In genomic region chr12:71639341-71639760, GRCh38 we compare ENCODE assay signal across 8 cellular contexts. TPM values are rescaled to one million over a fixed set of nuclear protein-coding genes. Genes with fewer than 3 reads are reported as not detected.
DNase-seq lines count a peak whose midpoint lies in the region; ATAC-seq, FAIRE-seq and TF ChIP-seq lines count a peak whose summit lies in the region.

No MANE protein-coding gene starts in this region.

- TF ChIP-seq RAD21 in A549 (conservative IDR thresholded peaks at IDR 0.05 in 1 of 2, IDR thresholded peaks at IDR 0.05 in 1 of 2), result no peak

- H3K27ac ChIP-seq in A549, result no peak overlapping the region

- CTCF ChIA-PET in A549 (lab: Yijun Ruan, JAX), result interaction anchor here (0.7 to 2.7 kb wide), 2 partner anchors 12 to 107 kb away, joined by 3 to 18 read pairs; no protein-coding TSS in a partner anchor

- WGBS in A549 (ENCODE audit: missing lambda C conversion rate), result 87% methylated on average over 2 of the region's 2 CpGs

- no peak for TF ChIP-seq EP300 in A549 (IDR thresholded peaks at IDR 0.05)

- peak; percentile 94 for ATAC-seq in A549
- ATAC-seq in GM21737 (IDR thresholded peaks at IDR 0.05; ENCODE audit: unreplicated experiment), result no peak
- ATAC-seq in GM18868 (IDR thresholded peaks at IDR 0.05; ENCODE audit: unreplicated experiment), result no peak
- no peak for ATAC-seq in HG03439 (IDR thresholded peaks at IDR 0.05; ENCODE audit: unreplicated experiment)

- FAIRE-seq in A549 (lab: Jason Lieb, UNC), result no peak
- peak; percentile 40 for FAIRE-seq in GM12891 (lab: Jason Lieb, UNC)

- TF ChIP-seq CTCF in A549 (IDR thresholded peaks at IDR 0.05), result peak; percentile 28; the same call in 2 of the 3 replicates
- TF ChIP-seq CTCF in NB4 (IDR thresholded peaks at IDR 0.05; ENCODE audit: low read depth, low read length), result peak; percentile 27
- TF ChIP-seq CTCF in fibroblast of mammary gland (conservative IDR thresholded peaks at IDR 0.05; ENCODE audit: control insufficient read depth, insufficient read depth, low read depth, low read length), result peak; percentile 13

- no peak overlapping the region for H3K4me3 ChIP-seq in A549
- no peak overlapping the region for H3K4me3 ChIP-seq in NB4 (ENCODE audit: low read depth, low read length)
- no peak overlapping the region for H3K4me3 ChIP-seq in fibroblast of mammary gland (ENCODE audit: control insufficient read depth, low read depth, low read length)

- peak; percentile 13 to 39 for DNase-seq in A549 (ENCODE audit: low read depth in 1 of 2, low spot score in 1 of 2)
- DNase-seq in GM12891 (ENCODE audit: insufficient read length, low spot score), result no peak
- peak; percentile 30 for DNase-seq in NB4 (ENCODE audit: low read depth)
- DNase-seq in fibroblast of mammary gland (ENCODE audit: low read depth), result no peak
- no peak for DNase-seq in T-helper 2 cell

- no peaks in the 10 kb centered on the region for H3K9me3 ChIP-seq in A549

- no peaks in the 10 kb centered on the region for H3K4me1 ChIP-seq in A549

- H3K4me2 ChIP-seq in A549, result no peak overlapping the region

- TF ChIP-seq POLR2A in A549 (IDR thresholded peaks at IDR 0.05; ENCODE audit: low read length), result no peak
- TF ChIP-seq POLR2A in GM12891 (IDR thresholded peaks at IDR 0.05; ENCODE audit: low read depth, low read length), result no peak
- TF ChIP-seq POLR2A in NB4 (IDR thresholded peaks at IDR 0.05; ENCODE audit: extremely low read depth, insufficient read length), result no peak

- POLR2A ChIA-PET in A549 (lab: Yijun Ruan, JAX), result no interaction called here

TF ChIP-seq in A549, 52 proteins besides CTCF, POLR2A, EP300 and RAD21:
- TF ChIP-seq SMC3 (IDR thresholded peaks at IDR 0.05) (0 out of 3 replicates have a peak, but pooled peaks have one; percentile 13), E2F6 (IDR thresholded peaks at IDR 0.05; ENCODE audit: borderline replicate concordance, low read depth) (no peak), CHD4 (IDR thresholded peaks at IDR 0.05; ENCODE audit: borderline replicate concordance) (no peak)
- TF ChIP-seq, protein P1, sequence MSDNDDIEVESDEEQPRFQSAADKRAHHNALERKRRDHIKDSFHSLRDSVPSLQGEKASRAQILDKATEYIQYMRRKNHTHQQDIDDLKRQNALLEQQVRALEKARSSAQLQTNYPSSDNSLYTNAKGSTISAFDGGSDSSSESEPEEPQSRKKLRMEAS (IDR thresholded peaks at IDR 0.05), result no peak

TF ChIP-seq in GM12891, 5 proteins besides CTCF, POLR2A, EP300 and RAD21:
- TF ChIP-seq TAF1 (IDR thresholded peaks at IDR 0.05; ENCODE audit: low read depth, low read length) (no peak), POLR2AphosphoS5 (IDR thresholded peaks at IDR 0.05; ENCODE audit: low read depth, low read length) (peak; percentile 60; the same call in 1 of the 2 replicates)
TF ChIP-seq in GM12891: peak in this region for 1.

RNA-seq across cellular contexts. Expression of gene ZFC3H1, which starts 24.3 kb away (rescaled TPM):
- 45.2 and 58.3 TPM in 2 replicates for polyA plus RNA-seq in A549 (2011; rRNA removed)
- 5.9 and 6.9 TPM in 2 replicates for polyA plus RNA-seq in A549 (2012; cell fraction: cytosol; rRNA removed)
- polyA plus RNA-seq in A549 (2012; cell fraction: nucleus; rRNA removed), result 23.2 and 32.8 TPM in 2 replicates
- 15.2 to 18.9 TPM (median 17.3 TPM) in 3 replicates for polyA plus RNA-seq in A549 (2017; fragmentation: RNase III; extraction: RNeasy Plus Mini Kit Qiagen cat#74134 plus additional on column Dnase treatment)
- polyA minus RNA-seq in A549 (2011; rRNA and poly(A)+ RNA removed), result 15.0 and 16.9 TPM in 2 replicates
- polyA plus RNA-seq in GM12891 (2012; ENCODE audit: low read depth, missing spikeins), result 19.0 TPM

RNA-seq across cellular contexts. Expression of gene THAP2, which starts 24.8 kb away (rescaled TPM):
- polyA plus RNA-seq in A549 (2011; rRNA removed) (8.5 and 8.7 TPM in 2 replicates), A549 (2017; fragmentation: RNase III; extraction: RNeasy Plus Mini Kit Qiagen cat#74134 plus additional on column Dnase treatment) (2.8 to 3.6 TPM (median 3.4 TPM) in 3 replicates)
- polyA plus RNA-seq in A549 (2012; cell fraction: cytosol; rRNA removed), result 1.8 and 2.2 TPM in 2 replicates
- polyA plus RNA-seq in A549 (2012; cell fraction: nucleus; rRNA removed), result 0.53 and 0.92 TPM in 2 replicates
- 1.8 and 3.1 TPM in 2 replicates for polyA minus RNA-seq in A549 (2011; rRNA and poly(A)+ RNA removed)
- polyA plus RNA-seq in GM12891 (2012; ENCODE audit: low read depth, missing spikeins), result 3.5 TPM

RNA-seq across cellular contexts. Expression of gene TMEM19, which starts 46.5 kb away (rescaled TPM):
- 62.8 and 78.8 TPM in 2 replicates for polyA plus RNA-seq in A549 (2011; rRNA removed)
- 22.8 and 27.5 TPM in 2 replicates for polyA plus RNA-seq in A549 (2012; cell fraction: cytosol; rRNA removed)
- polyA plus RNA-seq in A549 (2012; cell fraction: nucleus; rRNA removed), result 8.7 and 14.5 TPM in 2 replicates
- 40.5 to 47.6 TPM (median 43.2 TPM) in 3 replicates for polyA plus RNA-seq in A549 (2017; fragmentation: RNase III; extraction: RNeasy Plus Mini Kit Qiagen cat#74134 plus additional on column Dnase treatment)
- polyA minus RNA-seq in A549 (2011; rRNA and poly(A)+ RNA removed), result 38.0 and 47.6 TPM in 2 replicates
- polyA plus RNA-seq in GM12891 (2012; ENCODE audit: low read depth, missing spikeins), result 18.1 TPM

Comparison
In these comparisons a context has a peak if more than half of its experiments do, and no peak if none do; other contexts are left out.
1. ATAC-seq: peak in A549 (2 of 2); none in GM21737 (single experiment), GM18868 (single experiment) and HG03439 (single experiment).
2. DNase-seq: peak in A549 (2 of 2) and NB4 (single experiment); none in GM12891 (single experiment), fibroblast of mammary gland (single experiment) and T-helper 2 cell (0 of 5).
3. Peak in every context shown above with its lines, with median percentiles within 50 percentile points of each other: CTCF ChIP-seq.